Comparison of ENCODE assay signal across 10 cellular contexts in genomic region chr6:34982424-34982852, GRCh38.
DNase-seq lines count a peak whose midpoint lies in the region; ATAC-seq, FAIRE-seq and TF ChIP-seq lines count a peak whose summit lies in the region.
"Had no signal": no experiment of that assay in that cellular context is flagged by ENCODE, and none has a peak within 500 bp of the region (broad histone marks: within the 10 kb centered on the region; RNA-seq: fewer than 3 reads in every experiment).

No MANE protein-coding gene starts in this region.

- no peaks in the 10 kb centered on the region for H3K27me3 Mint-ChIP-seq in activated naive CD4-positive, alpha-beta T cell treated with anti-CD3 and anti-CD28 coated beads for 36 hours (ENCODE audit: low read depth)

- H3K27ac Mint-ChIP-seq in activated naive CD4-positive, alpha-beta T cell treated with anti-CD3 and anti-CD28 coated beads for 36 hours = no peak overlapping the region

- H3K4me1 ChIP-seq in liver (ENCODE audit: control insufficient read depth in 4 of 4, insufficient read depth in 4 of 4, low read length in 3 of 4) = peaks cover 0 to 20% (median 12%) of the 10 kb centered on the region in 4 donors

- ATAC-seq in GM19452 (IDR thresholded peaks at IDR 0.05; ENCODE audit: unreplicated experiment) (no peak), HG03354 (IDR thresholded peaks at IDR 0.05; ENCODE audit: poor library complexity, severe bottlenecking, unreplicated experiment) (no peak)

- H3K9me3 ChIP-seq in liver (ENCODE audit: control insufficient read depth in 4 of 4, low read length in 3 of 4) = no peaks in the 10 kb centered on the region

- H3K36me3 ChIP-seq in liver (ENCODE audit: control insufficient read depth in 4 of 4, insufficient read depth in 3 of 4, low read depth in 1 of 4, low read length in 3 of 4) = peaks cover 0 to 19% (median 14%) of the 10 kb centered on the region in 4 donors

- no peaks in the 10 kb centered on the region for H3K4me1 Mint-ChIP-seq in activated naive CD4-positive, alpha-beta T cell treated with anti-CD3 and anti-CD28 coated beads for 36 hours (ENCODE audit: low read depth)

- H3K27me3 ChIP-seq in liver (ENCODE audit: control insufficient read depth in 4 of 4, insufficient read depth in 4 of 4, low read length in 3 of 4) = no peaks in the 10 kb centered on the region

- 42% methylated on average over 11 of the region's 11 CpGs for WGBS in liver

- H3K27ac ChIP-seq in liver (ENCODE audit: low read depth in 1 of 2, low read length in 2 of 2) = peak overlapping the region; percentile 49 to 58
- H3K27ac ChIP-seq: skin epidermis had no signal

- H3K4me3 Mint-ChIP-seq in activated naive CD4-positive, alpha-beta T cell treated with anti-CD3 and anti-CD28 coated beads for 36 hours = no peak overlapping the region

- CTCF ChIA-PET in activated naive CD4-positive, alpha-beta T cell treated with anti-CD3 and anti-CD28 coated beads for 36 hours (lab: Charles Lee) = interaction anchor here (1.0 kb wide), 1 partner anchor 260 kb away, joined by 3 read pairs; no protein-coding TSS in a partner anchor

- intact Hi-C loops in activated naive CD4-positive, alpha-beta T cell treated with anti-CD3 and anti-CD28 coated beads for 36 hours (cut with micrococcal nuclease) = no loop called here

- no peak overlapping the region for H3K9ac ChIP-seq in liver (ENCODE audit: low read depth in 1 of 2, low read length in 2 of 2)

- peak; percentile 54 for TF ChIP-seq CTCF in astrocyte of the cerebellum (IDR thresholded peaks at IDR 0.05; ENCODE audit: low read depth, low read length, missing control alignments)
- TF ChIP-seq CTCF in liver (IDR thresholded peaks at IDR 0.05; ENCODE audit: low read depth, low read length, missing input control) = peak; percentile 25

- H3K9me3 Mint-ChIP-seq in activated naive CD4-positive, alpha-beta T cell treated with anti-CD3 and anti-CD28 coated beads for 36 hours = no peaks in the 10 kb centered on the region

- peaks cover 3% of the 10 kb centered on the region for H3K36me3 Mint-ChIP-seq in activated naive CD4-positive, alpha-beta T cell treated with anti-CD3 and anti-CD28 coated beads for 36 hours (ENCODE audit: low read depth)

- no peak overlapping the region for H3K4me3 ChIP-seq in astrocyte of the cerebellum (ENCODE audit: low read depth, low read length)
- H3K4me3 ChIP-seq in liver (ENCODE audit: low read depth in 1 of 3, low read length in 3 of 3) = no peak overlapping the region
- H3K4me3 ChIP-seq: skin epidermis had no signal

- in situ Hi-C loops in astrocyte of the cerebellum (cut with HindIII; ENCODE audit: low sequenced_read_pairs) = loop anchor here (25.0 kb wide), 1 partner anchor 155 kb away; the partner anchor contains the start of gene TCP11

- peak; percentile 68 to 69 for TF ChIP-seq RAD21 in liver (IDR thresholded peaks at IDR 0.05)

- DNase-seq in AML-193 (lab: John Stamatoyannopoulos, UW) (peak; percentile 20 to 27), HTR-8/SVneo (ENCODE audit: insufficient read length, low spot score) (peak; percentile 27), astrocyte of the cerebellum (ENCODE audit: low read depth) (no peak), mucosa of gallbladder (ENCODE audit: low spot score) (no peak)
- no peak for DNase-seq in activated naive CD4-positive, alpha-beta T cell treated with anti-CD3 and anti-CD28 coated beads for 36 hours
- DNase-seq: NCI-H1930 had no signal

- peak; percentile 54 for FAIRE-seq in HTR-8/SVneo (lab: Jason Lieb, UNC)

TF ChIP-seq in liver, 16 proteins besides CTCF, POLR2A, EP300 and RAD21:
- peak; percentile 86 for TF ChIP-seq MAX (IDR thresholded peaks at IDR 0.05)
- TF ChIP-seq ZBTB33 (IDR thresholded peaks at IDR 0.05) = peak; percentile 50
- TF ChIP-seq FOXA1 (IDR thresholded peaks at IDR 0.05) = no peak
- TF ChIP-seq FOXA2 (IDR thresholded peaks at IDR 0.05) = no peak
- TF ChIP-seq REST (IDR thresholded peaks at IDR 0.05) = no peak
- peak; percentile 62 for TF ChIP-seq SP1 (IDR thresholded peaks at IDR 0.05)
- TF ChIP-seq YY1 (IDR thresholded peaks at IDR 0.05) = peak; percentile 76
- no peak for TF ChIP-seq EGR1 (IDR thresholded peaks at IDR 0.05; ENCODE audit: low read depth in 2 of 2)
- no peak for TF ChIP-seq GABPA (IDR thresholded peaks at IDR 0.05 in 1 of 2, conservative IDR thresholded peaks at IDR 0.05 in 1 of 2)
- TF ChIP-seq ATF3 (IDR thresholded peaks at IDR 0.05) = no peak
- TF ChIP-seq JUND (IDR thresholded peaks at IDR 0.05) = no peak
- TF ChIP-seq HNF4A (conservative IDR thresholded peaks at IDR 0.05) = peak in 1 of 2 donors; percentile 40
- peak; percentile 23 to 46 for TF ChIP-seq RXRA (IDR thresholded peaks at IDR 0.05)
- TF ChIP-seq TAF1 (conservative IDR thresholded peaks at IDR 0.05) = no peak

Comparison
In these comparisons a context has a peak if more than half of its experiments do, and no peak if none do; other contexts are left out.
1. DNase-seq: peak in AML-193 (2 of 2) and HTR-8/SVneo (single experiment); none in astrocyte of the cerebellum (single experiment), activated naive CD4-positive, alpha-beta T cell treated with anti-CD3 and anti-CD28 coated beads for 36 hours (single experiment) and mucosa of gallbladder (single experiment).